25 cellular contexts compared by ENCODE assay signal in the genomic region with DNA sequence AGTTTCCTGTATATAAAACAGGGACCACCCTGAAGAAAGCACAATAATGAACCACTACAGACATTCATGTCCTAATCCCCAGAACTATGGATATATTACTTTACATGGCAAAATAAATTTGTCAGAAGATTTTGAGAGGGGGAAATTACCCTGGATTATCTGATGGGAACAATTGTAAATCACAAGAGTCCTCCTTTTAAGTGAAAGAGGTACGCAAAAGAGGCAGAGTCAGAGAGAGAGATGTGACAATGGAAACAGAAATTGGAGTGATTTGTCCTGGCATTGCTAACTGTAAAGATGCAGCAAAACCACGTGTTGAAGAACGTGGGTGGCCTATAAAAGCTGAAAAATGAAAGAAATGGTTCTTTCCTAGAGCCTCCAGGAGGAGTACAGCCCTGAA.
"Had no signal": no experiment of that assay in that cellular context is flagged by ENCODE, and none has a peak within 500 bp of the region (broad histone marks: within the 10 kb centered on the region; RNA-seq: fewer than 3 reads in every experiment).

No MANE protein-coding gene starts in this region.

- DNase-seq: activated T-cell treated with anti-CD3 and anti-CD28 coated beads, Interleukin-2, amount 50 U/mL, for 24 hours; adrenal gland; central memory CD4-positive, alpha-beta T cell; effector memory CD8-positive, alpha-beta T cell; heart left ventricle; islet precursor cell; left cardiac atrium; nephron progenitor cell; occipital lobe; posterior cingulate gyrus; right lobe of liver; stimulated activated CD4-positive, alpha-beta T cell treated with anti-CD3 and anti-CD28 coated beads, Interleukin-1b, Interleukin-23, amount 100 ng/mL, for 48 hours; substantia nigra; T-helper 9 cell; thyroid gland; upper lobe of right lung had no signal

- H3K27me3 Mint-ChIP-seq: activated T-cell treated with anti-CD3 and anti-CD28 coated beads, Interleukin-2, amount 50 U/mL, for 24 hours; effector memory CD8-positive, alpha-beta T cell; stimulated activated naive CD8-positive, alpha-beta T cell treated with anti-CD3 and anti-CD28 coated beads, Interleukin-15, Interleukin-2, amounts not matched to agents 100 ng/mL and 50 ng/mL, for 24 hours had no signal

- H3K27ac Mint-ChIP-seq: activated naive CD4-positive, alpha-beta T cell treated with anti-CD3 and anti-CD28 coated beads, Interleukin-2, amount 50 U/mL, for 72 hours; activated T-cell treated with anti-CD3 and anti-CD28 coated beads, Interleukin-2, amount 50 U/mL, for 24 hours; activated T-helper 17 cell treated with anti-CD3 and anti-CD28 coated beads, Interleukin-2, amount 50 U/mL, for 72 hours; effector memory CD8-positive, alpha-beta T cell; memory B cell; nephron progenitor cell; stimulated activated naive CD8-positive, alpha-beta T cell treated with anti-CD3 and anti-CD28 coated beads, Interleukin-15, Interleukin-2, amounts not matched to agents 100 ng/mL and 50 ng/mL, for 24 hours; WTC11 had no signal

- H3K4me3 Mint-ChIP-seq: activated T-cell treated with anti-CD3 and anti-CD28 coated beads, Interleukin-2, amount 50 U/mL, for 24 hours; activated T-helper 17 cell treated with anti-CD3 and anti-CD28 coated beads, Interleukin-2, amount 50 U/mL, for 72 hours; effector memory CD8-positive, alpha-beta T cell; memory B cell; nephron progenitor cell; stimulated activated naive CD8-positive, alpha-beta T cell treated with anti-CD3 and anti-CD28 coated beads, Interleukin-15, Interleukin-2, amounts not matched to agents 100 ng/mL and 50 ng/mL, for 24 hours; WTC11 had no signal

- H3K27ac ChIP-seq: adrenal gland, ascending aorta, esophagus muscularis mucosa, gastroesophageal sphincter, heart left ventricle, right lobe of liver, skin epidermis, thyroid gland, upper lobe of right lung had no signal

- H3K4me1 ChIP-seq: adrenal gland, ascending aorta, esophagus muscularis mucosa, gastroesophageal sphincter, heart left ventricle, right lobe of liver, thyroid gland, upper lobe of right lung had no signal

- ATAC-seq: activated naive CD4-positive, alpha-beta T cell treated with anti-CD3 and anti-CD28 coated beads, Interleukin-2, amount 50 U/mL, for 72 hours; activated T-helper 17 cell treated with anti-CD3 and anti-CD28 coated beads, Interleukin-2, amount 50 U/mL, for 72 hours; effector memory CD8-positive, alpha-beta T cell; gastroesophageal sphincter; heart left ventricle; left cardiac atrium; right lobe of liver; upper lobe of right lung; WTC11 had no signal

- H3K4me1 Mint-ChIP-seq: activated T-helper 17 cell treated with anti-CD3 and anti-CD28 coated beads, Interleukin-2, amount 50 U/mL, for 72 hours; memory B cell had no signal

- H3K36me3 ChIP-seq: adrenal gland, ascending aorta, esophagus muscularis mucosa, gastroesophageal sphincter, heart left ventricle, right lobe of liver, thyroid gland, upper lobe of right lung had no signal

- H3K4me3 ChIP-seq: adrenal gland, ascending aorta, esophagus muscularis mucosa, gastroesophageal sphincter, heart left ventricle, right lobe of liver, skin epidermis, thyroid gland, upper lobe of right lung had no signal

- H3K27me3 ChIP-seq: adrenal gland, ascending aorta, esophagus muscularis mucosa, gastroesophageal sphincter, heart left ventricle, right lobe of liver, thyroid gland, upper lobe of right lung had no signal

- H3K36me3 Mint-ChIP-seq: memory B cell had no signal

- H3K9me3 ChIP-seq: adrenal gland, gastroesophageal sphincter, right lobe of liver, thyroid gland, upper lobe of right lung had no signal
